ENCODE assay signal across 12 cellular contexts in the genomic region with DNA sequence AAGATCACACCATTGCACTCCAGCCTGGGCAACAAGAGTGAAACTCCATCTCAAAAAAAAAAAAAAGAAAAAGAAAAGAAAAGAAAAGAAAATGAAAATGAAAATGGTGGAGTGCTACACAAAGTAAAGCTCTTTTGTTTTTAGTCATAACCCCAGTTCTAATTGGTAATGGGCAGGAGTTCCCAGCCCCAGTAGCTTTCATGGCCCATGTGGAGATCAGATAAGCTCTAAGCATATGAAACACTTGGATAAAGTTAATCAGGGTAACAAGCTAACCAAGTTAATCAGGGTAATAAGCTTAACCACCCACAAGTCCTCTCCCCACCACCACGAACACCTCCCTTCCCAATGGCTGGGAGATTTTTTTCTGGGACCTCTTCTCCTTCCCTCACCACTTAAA.
DNase-seq lines count a peak whose midpoint lies in the region; ATAC-seq and TF ChIP-seq lines count a peak whose summit lies in the region.
"Had no signal": no experiment of that assay in that cellular context is flagged by ENCODE, and none has a peak within 500 bp of the region (broad histone marks: within the 10 kb centered on the region; RNA-seq: fewer than 3 reads in every experiment).

No MANE protein-coding gene starts in this region.

- H3K36me3 ChIP-seq in H7 (replicated peaks; ENCODE audit: control insufficient read depth, insufficient read depth, low read length), result no peaks in the 10 kb centered on the region
- H3K36me3 ChIP-seq: BLaER1 treated with 17β-estradiol and CSF1 and Interleukin-3, amounts not matched to agents 10 nM and 100 nM had no signal

- no peak for TF ChIP-seq CTCF in GM10266 (IDR thresholded peaks at IDR 0.05; ENCODE audit: control insufficient read depth, insufficient read depth, low read depth, missing control alignments)

- DNase-seq in GM10266 (ENCODE audit: extremely low spot score) (peak; percentile 66), NCI-H1417 treated with DMSO at 0.1 percent for 48 hours (lab: John Stamatoyannopoulos, UW) (no peak), H7 (no peak), occipital lobe (lab: John Stamatoyannopoulos, UW) (no peak), AG08396 (ENCODE audit: low spot score) (no peak)
- DNase-seq: activated T-cell treated with anti-CD3 and anti-CD28 coated beads, Interleukin-2, amount 50 U/mL, for 48 hours; NCI-H526 had no signal

- H3K27me3 ChIP-seq in H7 (ENCODE audit: control insufficient read depth, insufficient read depth, low read length), result no peaks in the 10 kb centered on the region
- H3K27me3 ChIP-seq: BLaER1 treated with 17β-estradiol and CSF1 and Interleukin-3, amounts not matched to agents 10 nM and 100 nM had no signal

- ATAC-seq in GM19035 (IDR thresholded peaks at IDR 0.05; ENCODE audit: unreplicated experiment) (peak; percentile 74), HG02642 (IDR thresholded peaks at IDR 0.05; ENCODE audit: poor library complexity, unreplicated experiment) (peak; percentile 70), HG03469 (IDR thresholded peaks at IDR 0.05; ENCODE audit: unreplicated experiment) (peak; percentile 70)

- no peak overlapping the region for H3K4me3 ChIP-seq in H7 (ENCODE audit: insufficient read depth, low read depth, low read length)
- H3K4me3 ChIP-seq: BLaER1 treated with 17β-estradiol and CSF1 and Interleukin-3, amounts not matched to agents 10 nM and 100 nM; lung had no signal
